Comparison of ENCODE assay signal across 8 cellular contexts in genomic region chr17:17206913-17207368, GRCh38. TPM values are rescaled to one million over a fixed set of nuclear protein-coding genes. Genes with fewer than 3 reads are reported as not detected.
A peak's percentile ranks its signal among the peaks of the same experiment; 100 is the strongest.
DNase-seq lines count a peak whose midpoint lies in the region; ATAC-seq and TF ChIP-seq lines count a peak whose summit lies in the region.

No MANE protein-coding gene starts in this region.

- CTCF ChIA-PET in A673 (lab: Charles Lee), result no interaction called here

- H3K27ac Mint-ChIP-seq in natural killer cell, result peak overlapping the region; percentile 61 to 87

- H3K4me1 ChIP-seq in A673 (ENCODE audit: insufficient read depth, low read length, poor library complexity, severe bottlenecking), result peaks cover 18% of the 10 kb centered on the region
- H3K4me1 ChIP-seq in mucosa of descending colon (ENCODE audit: low read depth), result peaks cover 19% of the 10 kb centered on the region

- H3K9me3 ChIP-seq in A673 (ENCODE audit: low read depth, low read length, poor library complexity, severe bottlenecking), result no peaks in the 10 kb centered on the region
- no peaks in the 10 kb centered on the region for H3K9me3 ChIP-seq in MG63
- no peaks in the 10 kb centered on the region for H3K9me3 ChIP-seq in mucosa of descending colon

- intact Hi-C loops in A673 (cut with micrococcal nuclease; ENCODE audit: unreplicated experiment) (loop anchor here (1.0 to 5.0 kb wide), 2 partner anchors 30 to 205 kb away; partner anchors contain the start of gene FLCN), natural killer cell (cut with micrococcal nuclease) (loop anchor here (1.0 to 10.0 kb wide), 3 partner anchors 30 to 95 kb away; partner anchors contain the start of genes FLCN and NT5M), mucosa of descending colon (cut with DNase I, micrococcal nuclease) (no loop called here)

- no peaks in the 10 kb centered on the region for H3K27me3 Mint-ChIP-seq in natural killer cell (ENCODE audit: low read depth in 2 of 2)

- no TSS peak for BruUV-seq in A673 (replicated peaks; lab: Mats Ljungman, UMichigan)

- H3K27me3 ChIP-seq in A673 (replicated peaks; ENCODE audit: insufficient read depth, low read depth, low read length, poor library complexity) (no peaks in the 10 kb centered on the region), MG63 (no peaks in the 10 kb centered on the region)

- peak; percentile 18 for DNase-seq in A673 (ENCODE audit: low spot score)
- DNase-seq in MG63, result peak; percentile 10
- DNase-seq in caudate nucleus (lab: John Stamatoyannopoulos, UW), result peak in 6 of 61 donors; percentile 45 to 66 (median 54)
- DNase-seq in natural killer cell, result no peak
- no peak for DNase-seq in mucosa of descending colon
- no peak for DNase-seq in NCI-H1436 (lab: John Stamatoyannopoulos, UW)
- no peak for DNase-seq in NCI-H2227 (lab: John Stamatoyannopoulos, UW; ENCODE audit: unreplicated experiment)

- no peak overlapping the region for H3K4me3 ChIP-seq in A673 (ENCODE audit: low read depth, low read length, poor library complexity, severe bottlenecking)
- no peak overlapping the region for H3K4me3 ChIP-seq in MG63
- H3K4me3 ChIP-seq in mucosa of descending colon, result no peak overlapping the region

- H3K36me3 ChIP-seq in A673 (ENCODE audit: insufficient read depth, low read length, poor library complexity, severe bottlenecking), result peaks cover 7% of the 10 kb centered on the region
- peaks cover 4% of the 10 kb centered on the region for H3K36me3 ChIP-seq in MG63
- no peaks in the 10 kb centered on the region for H3K36me3 ChIP-seq in mucosa of descending colon (ENCODE audit: low read depth)

- ATAC-seq in natural killer cell, result no peak
- no peak for ATAC-seq in mucosa of descending colon
- no peak for ATAC-seq in HG03039 (IDR thresholded peaks at IDR 0.05; ENCODE audit: unreplicated experiment)

- H3K4me1 Mint-ChIP-seq in natural killer cell, result peaks cover 22 to 41% of the 10 kb centered on the region in 2 donors

- TF ChIP-seq CTCF in A673 (conservative IDR thresholded peaks at IDR 0.05; ENCODE audit: low read depth, low read length) (no peak), natural killer cell (IDR thresholded peaks at IDR 0.05) (no peak), mucosa of descending colon (IDR thresholded peaks at IDR 0.05) (no peak)

- H3K4me3 Mint-ChIP-seq in natural killer cell, result peak overlapping the region; percentile 65

- POLR2A ChIA-PET in A673 (lab: Charles Lee; ENCODE audit: low non-redundant PET), result no interaction called here

- no peaks in the 10 kb centered on the region for H3K36me3 Mint-ChIP-seq in natural killer cell

- H3K27ac ChIP-seq in A673 (ENCODE audit: low read depth, low read length, poor library complexity, severe bottlenecking), result peak overlapping the region; percentile 88
- H3K27ac ChIP-seq in caudate nucleus (ENCODE audit: low read depth, low read length), result peak overlapping the region; percentile 91

- H3K9me3 Mint-ChIP-seq in natural killer cell, result no peaks in the 10 kb centered on the region

RNA-seq across cellular contexts. Expression of gene PLD6, which starts 0.8 kb away (rescaled TPM):
- 13.4 and 15.5 TPM in 2 replicates for total RNA-seq in A673 (2021)
- total RNA-seq in MG63 (2014; rRNA removed; shearing (Covaris generic); ENCODE audit: low replicate concordance), result 3.0 and 6.6 TPM in 2 replicates
- 1 to 10 TPM in 1 of 3 donors, under 1 TPM in 2; 0.45 to 1.7 (median 0.84) TPM for total RNA-seq in natural killer cell
- total RNA-seq in mucosa of descending colon, result 10 to 100 TPM in 1 of 3 donors, 1 to 10 TPM in 2; 1.3 to 12.9 (median 2.0) TPM

RNA-seq across cellular contexts. Expression of gene FLCN, which starts 30.0 kb away (rescaled TPM):
- total RNA-seq in A673 (2021) (47.6 and 60.2 TPM in 2 replicates), natural killer cell (10 to 100 TPM; 26.7 to 43.6 (median 33.8) TPM), mucosa of descending colon (10 to 100 TPM; 52.8 to 64.5 (median 57.1) TPM)
- 15.5 and 22.7 TPM in 2 replicates for total RNA-seq in MG63 (2014; rRNA removed; shearing (Covaris generic); ENCODE audit: low replicate concordance)

Comparison
In these comparisons a context has a peak if more than half of its experiments do, and no peak if none do; other contexts are left out.
1. DNase-seq: peak in A673 (single experiment) and MG63 (single experiment); none in natural killer cell (single experiment), mucosa of descending colon (0 of 3), NCI-H1436 (single experiment) and NCI-H2227 (single experiment).
2. intact Hi-C loops: an anchor here in A673 (1.0 to 5.0 kb wide) and natural killer cell (1.0 to 10.0 kb wide); none called in mucosa of descending colon.